Comparison of ENCODE assay signal across 1 cellular context in genomic region chr1:235642021-235642942, GRCh38.
TF ChIP-seq lines count a peak whose summit lies in the region.

No MANE protein-coding gene starts in this region.

TF ChIP-seq in GM12878, 131 proteins besides CTCF, POLR2A, EP300 and RAD21 (continued from another document):
- TF ChIP-seq SMC3 (IDR thresholded peaks at IDR 0.05; ENCODE audit: borderline replicate concordance, low read length) (no peak), ATF3 (IDR thresholded peaks at IDR 0.05; ENCODE audit: borderline replicate concordance, extremely low read depth, low read depth, low read length) (no peak), NR2F1 (conservative IDR thresholded peaks at IDR 0.05) (no peak), GABPA (IDR thresholded peaks at IDR 0.05; ENCODE audit: low read depth) (no peak), ZNF207 (IDR thresholded peaks at IDR 0.05; ENCODE audit: borderline replicate concordance) (no peak), KDM1A (IDR thresholded peaks at IDR 0.05; ENCODE audit: borderline replicate concordance) (no peak), BACH1 (IDR thresholded peaks at IDR 0.05; ENCODE audit: borderline replicate concordance) (no peak), CUX1 (IDR thresholded peaks at IDR 0.05; ENCODE audit: insufficient replicate concordance, low read depth, low read length) (no peak), RUNX3 (IDR thresholded peaks at IDR 0.05; ENCODE audit: low read length) (peak; percentile 73), NFIC (IDR thresholded peaks at IDR 0.05; ENCODE audit: low read depth, low read length) (0 out of 2 replicates have a peak, but pooled peaks have one; percentile 19), ZNF217 (IDR thresholded peaks at IDR 0.05) (no peak), SMARCA5 (IDR thresholded peaks at IDR 0.05) (no peak), BCL11A (IDR thresholded peaks at IDR 0.05; ENCODE audit: low read depth, low read length) (no peak), NBN (IDR thresholded peaks at IDR 0.05) (no peak), ZBTB4 (CRISPR knock-in tag; IDR thresholded peaks at IDR 0.05) (no peak), FOXM1 (IDR thresholded peaks at IDR 0.05; ENCODE audit: low read depth, low read length) (0 out of 2 replicates have a peak, but pooled peaks have one; percentile 26), PKNOX1 (IDR thresholded peaks at IDR 0.05) (no peak), PAX5 (IDR thresholded peaks at IDR 0.05; ENCODE audit: borderline replicate concordance, low read depth, low read length) (no peak), RBBP5 (conservative IDR thresholded peaks at IDR 0.05) (no peak)
- TF ChIP-seq, protein P1, sequence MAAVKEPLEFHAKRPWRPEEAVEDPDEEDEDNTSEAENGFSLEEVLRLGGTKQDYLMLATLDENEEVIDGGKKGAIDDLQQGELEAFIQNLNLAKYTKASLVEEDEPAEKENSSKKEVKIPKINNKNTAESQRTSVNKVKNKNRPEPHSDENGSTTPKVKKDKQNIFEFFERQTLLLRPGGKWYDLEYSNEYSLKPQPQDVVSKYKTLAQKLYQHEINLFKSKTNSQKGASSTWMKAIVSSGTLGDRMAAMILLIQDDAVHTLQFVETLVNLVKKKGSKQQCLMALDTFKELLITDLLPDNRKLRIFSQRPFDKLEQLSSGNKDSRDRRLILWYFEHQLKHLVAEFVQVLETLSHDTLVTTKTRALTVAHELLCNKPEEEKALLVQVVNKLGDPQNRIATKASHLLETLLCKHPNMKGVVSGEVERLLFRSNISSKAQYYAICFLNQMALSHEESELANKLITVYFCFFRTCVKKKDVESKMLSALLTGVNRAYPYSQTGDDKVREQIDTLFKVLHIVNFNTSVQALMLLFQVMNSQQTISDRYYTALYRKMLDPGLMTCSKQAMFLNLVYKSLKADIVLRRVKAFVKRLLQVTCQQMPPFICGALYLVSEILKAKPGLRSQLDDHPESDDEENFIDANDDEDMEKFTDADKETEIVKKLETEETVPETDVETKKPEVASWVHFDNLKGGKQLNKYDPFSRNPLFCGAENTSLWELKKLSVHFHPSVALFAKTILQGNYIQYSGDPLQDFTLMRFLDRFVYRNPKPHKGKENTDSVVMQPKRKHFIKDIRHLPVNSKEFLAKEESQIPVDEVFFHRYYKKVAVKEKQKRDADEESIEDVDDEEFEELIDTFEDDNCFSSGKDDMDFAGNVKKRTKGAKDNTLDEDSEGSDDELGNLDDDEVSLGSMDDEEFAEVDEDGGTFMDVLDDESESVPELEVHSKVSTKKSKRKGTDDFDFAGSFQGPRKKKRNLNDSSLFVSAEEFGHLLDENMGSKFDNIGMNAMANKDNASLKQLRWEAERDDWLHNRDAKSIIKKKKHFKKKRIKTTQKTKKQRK (IDR thresholded peaks at IDR 0.05; ENCODE audit: low read depth, low read length), result no peak
- TF ChIP-seq, protein P2, sequence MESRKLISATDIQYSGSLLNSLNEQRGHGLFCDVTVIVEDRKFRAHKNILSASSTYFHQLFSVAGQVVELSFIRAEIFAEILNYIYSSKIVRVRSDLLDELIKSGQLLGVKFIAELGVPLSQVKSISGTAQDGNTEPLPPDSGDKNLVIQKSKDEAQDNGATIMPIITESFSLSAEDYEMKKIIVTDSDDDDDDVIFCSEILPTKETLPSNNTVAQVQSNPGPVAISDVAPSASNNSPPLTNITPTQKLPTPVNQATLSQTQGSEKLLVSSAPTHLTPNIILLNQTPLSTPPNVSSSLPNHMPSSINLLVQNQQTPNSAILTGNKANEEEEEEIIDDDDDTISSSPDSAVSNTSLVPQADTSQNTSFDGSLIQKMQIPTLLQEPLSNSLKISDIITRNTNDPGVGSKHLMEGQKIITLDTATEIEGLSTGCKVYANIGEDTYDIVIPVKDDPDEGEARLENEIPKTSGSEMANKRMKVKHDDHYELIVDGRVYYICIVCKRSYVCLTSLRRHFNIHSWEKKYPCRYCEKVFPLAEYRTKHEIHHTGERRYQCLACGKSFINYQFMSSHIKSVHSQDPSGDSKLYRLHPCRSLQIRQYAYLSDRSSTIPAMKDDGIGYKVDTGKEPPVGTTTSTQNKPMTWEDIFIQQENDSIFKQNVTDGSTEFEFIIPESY (IDR thresholded peaks at IDR 0.05), result no peak
